Comparison of ENCODE assay signal across 8 cellular contexts in genomic region chr17:81923302-81924260, GRCh38. TPM values are rescaled to one million over a fixed set of nuclear protein-coding genes. Genes with fewer than 3 reads are reported as not detected.
A peak's percentile ranks its signal among the peaks of the same experiment; 100 is the strongest.
DNase-seq lines count a peak whose midpoint lies in the region; ATAC-seq lines count a peak whose summit lies in the region.

No MANE protein-coding gene starts in this region.

- H4K20me1 ChIP-seq in GM23248 (ENCODE audit: insufficient read depth): no peaks in the 10 kb centered on the region

- H3K4me1 ChIP-seq in GM23248 (ENCODE audit: insufficient read depth) (peaks cover 16% of the 10 kb centered on the region; the same call in 1 of the 2 replicates), mononuclear cell (ENCODE audit: insufficient read depth, low read length) (peaks cover 83% of the 10 kb centered on the region)

- H3K27me3 ChIP-seq in GM23248 (replicated peaks; ENCODE audit: insufficient read depth) (no peaks in the 10 kb centered on the region), mononuclear cell (ENCODE audit: insufficient read depth, low read length) (peaks cover 5% of the 10 kb centered on the region)

- H2AFZ ChIP-seq in GM23248: no peak overlapping the region

- peak overlapping the region; percentile 74 for H3K9ac ChIP-seq in GM23248

- 0 out of 2 replicates have a peak, but pooled peaks cover 8% of the 10 kb centered on the region for H3F3A ChIP-seq in GM23248 (ENCODE audit: insufficient read depth)

- peak overlapping the region; percentile 55 for H3K4me2 ChIP-seq in GM23248 (ENCODE audit: unreplicated experiment)

- H3K9me3 ChIP-seq in GM23248 (ENCODE audit: low read depth) (no peaks in the 10 kb centered on the region), mononuclear cell (ENCODE audit: low read depth, low read length) (no peaks in the 10 kb centered on the region)

- peak overlapping the region; percentile 71 for H3K27ac ChIP-seq in GM23248
- H3K27ac ChIP-seq in epithelial cell of prostate: peak overlapping the region; percentile 54

- in situ Hi-C loops in GM23248 (cut with MboI): no loop called here

- H3K4me3 ChIP-seq in GM23248 (peak overlapping the region; percentile 58), mononuclear cell (ENCODE audit: low read length) (peak overlapping the region; percentile 36)

- 20% methylated on average over 27 to 30 of the region's 32 CpGs for WGBS in GM23248 (ENCODE audit: low coverage in 1 of 2, low lambda C conversion rate in 2 of 2, missing lambda C conversion rate in 2 of 2), 2 experiments

- peaks cover 84% of the 10 kb centered on the region for H3K79me2 ChIP-seq in GM23248 (ENCODE audit: insufficient read depth)

- H3K9me2 ChIP-seq in GM23248 (ENCODE audit: insufficient read depth): no peaks in the 10 kb centered on the region

- ATAC-seq in HG03565 (IDR thresholded peaks at IDR 0.05; ENCODE audit: unreplicated experiment) (no peak), GM18502 (IDR thresholded peaks at IDR 0.05; ENCODE audit: poor library complexity, unreplicated experiment) (no peak)

- 0 out of 2 replicates have a peak, but pooled peaks cover 9% of the 10 kb centered on the region for H3K36me3 ChIP-seq in GM23248 (ENCODE audit: low read depth)

- DNase-seq in GM23248 (peak; percentile 94), RKO (ENCODE audit: low spot score) (peak; percentile 54), epithelial cell of prostate (ENCODE audit: low read depth, low spot score) (no peak), COLO829 (ENCODE audit: low spot score) (no peak), NCI-H1417 (lab: John Stamatoyannopoulos, UW) (no peak)

RNA-seq across cellular contexts. Expression of gene MAFG, which starts 4.0 kb away (rescaled TPM):
- 17.7 and 19.8 TPM in 2 replicates for total RNA-seq in GM23248 (2014; rRNA removed; shearing (Covaris generic))
- polyA plus RNA-seq in GM23248 (2016; fragmentation: Nextera tagmentation; extraction: Ambion mirVana): 5.0 and 6.4 TPM in 2 replicates
- 14.9 TPM for total RNA-seq in mononuclear cell

RNA-seq across cellular contexts. Expression of gene SIRT7, which starts 5.6 kb away (rescaled TPM):
- total RNA-seq in GM23248 (2014; rRNA removed; shearing (Covaris generic)): 13.1 and 14.5 TPM in 2 replicates
- 9.3 and 11.4 TPM in 2 replicates for polyA plus RNA-seq in GM23248 (2016; fragmentation: Nextera tagmentation; extraction: Ambion mirVana)
- 21.6 TPM for total RNA-seq in mononuclear cell

RNA-seq across cellular contexts. Expression of gene PCYT2, which starts 12.4 kb away (rescaled TPM):
- 34.7 and 36.9 TPM in 2 replicates for total RNA-seq in GM23248 (2014; rRNA removed; shearing (Covaris generic))
- polyA plus RNA-seq in GM23248 (2016; fragmentation: Nextera tagmentation; extraction: Ambion mirVana): 25.6 and 27.6 TPM in 2 replicates
- total RNA-seq in mononuclear cell: 10.6 TPM

RNA-seq across cellular contexts. Expression of gene PYCR1, which starts 13.5 kb away (rescaled TPM):
- total RNA-seq in GM23248 (2014; rRNA removed; shearing (Covaris generic)): 229 and 279 TPM in 2 replicates
- 181 and 197 TPM in 2 replicates for polyA plus RNA-seq in GM23248 (2016; fragmentation: Nextera tagmentation; extraction: Ambion mirVana)
- 0.52 TPM for total RNA-seq in mononuclear cell

RNA-seq across cellular contexts. Expression of gene NPB, which starts 21.5 kb away (rescaled TPM):
- total RNA-seq in GM23248 (2014; rRNA removed; shearing (Covaris generic)): 2.4 TPM in 2 replicates
- polyA plus RNA-seq in GM23248 (2016; fragmentation: Nextera tagmentation; extraction: Ambion mirVana): 1.1 and 1.6 TPM in 2 replicates
- 0.10 TPM for total RNA-seq in mononuclear cell

Comparison
In these comparisons a context has a peak if more than half of its experiments do, and no peak if none do; other contexts are left out.
1. DNase-seq: peak in GM23248 (single experiment) and RKO (single experiment); none in epithelial cell of prostate (single experiment), COLO829 (single experiment) and NCI-H1417 (0 of 3).